19 cellular contexts compared by ENCODE assay signal in genomic region chr6:167705211-167705750, GRCh38.
DNase-seq lines count a peak whose midpoint lies in the region; ATAC-seq, FAIRE-seq and TF ChIP-seq lines count a peak whose summit lies in the region.
"Had no signal": no experiment of that assay in that cellular context is flagged by ENCODE, and none has a peak within 500 bp of the region (broad histone marks: within the 10 kb centered on the region; RNA-seq: fewer than 3 reads in every experiment).

No MANE protein-coding gene starts in this region.

- no peaks in the 10 kb centered on the region for H3K9me3 Mint-ChIP-seq in T-helper 2 cell treated with Interferon-gamma antibody and Interleukin-4, amounts not matched to agents 5 μg/mL and 100 μg/mL, for 36 hours
- H3K9me3 Mint-ChIP-seq: CD4-positive, alpha-beta T cell had no signal

- no peak overlapping the region for H3K27ac Mint-ChIP-seq in T-helper 2 cell treated with Interferon-gamma antibody and Interleukin-4, amounts not matched to agents 5 μg/mL and 100 μg/mL, for 36 hours

- H3K9me3 ChIP-seq in pancreas = no peaks in the 10 kb centered on the region
- H3K9me3 ChIP-seq: Caco-2 had no signal

- H3K36me3 ChIP-seq in pancreas = no peaks in the 10 kb centered on the region

- H3K27me3 ChIP-seq in dorsolateral prefrontal cortex (peaks cover 0 to 6% (median 0%) of the 10 kb centered on the region in 45 donors), pancreas (no peaks in the 10 kb centered on the region)

- H3K36me3 Mint-ChIP-seq in T-helper 2 cell treated with Interferon-gamma antibody and Interleukin-4, amounts not matched to agents 5 μg/mL and 100 μg/mL, for 36 hours (ENCODE audit: low read depth) = no peaks in the 10 kb centered on the region

- H3K27me3 Mint-ChIP-seq in T-helper 2 cell treated with Interferon-gamma antibody and Interleukin-4, amounts not matched to agents 5 μg/mL and 100 μg/mL, for 36 hours (ENCODE audit: low read depth) = peaks cover 77% of the 10 kb centered on the region

- in situ Hi-C loops in KBM-7 (cut with MboI; ENCODE audit: low pct_unique_long_range_greater_than_20kb, low sequenced_read_pairs) = no loop called here

- no peak for DNase-seq in T-helper 2 cell treated with Interferon-gamma antibody and Interleukin-4, amounts not matched to agents 5 μg/mL and 100 μg/mL, for 36 hours (ENCODE audit: low spot score)
- DNase-seq in T-helper 2 cell (no peak), KBM-7 (peak; percentile 35), islet precursor cell (peak; percentile 36), posterior vena cava (ENCODE audit: low spot score) (peak; percentile 72), dorsolateral prefrontal cortex (no peak), NCI-H1436 (lab: John Stamatoyannopoulos, UW) (no peak), pancreas (no peak)
- DNase-seq: 8988T; Caco-2; CD4-positive, alpha-beta T cell; GF-D8; KG1; NCI-H1417; NCI-H1930; NCI-H526 had no signal

- ATAC-seq in pancreas = no peak
- ATAC-seq: Right ventricle myocardium inferior had no signal

- H3K4me3 ChIP-seq in dorsolateral prefrontal cortex (no peak overlapping the region), pancreas (no peak overlapping the region)

- H3K4me1 ChIP-seq in pancreas = no peaks in the 10 kb centered on the region
- H3K4me1 ChIP-seq: Caco-2 had no signal

- TF ChIP-seq CTCF in dorsolateral prefrontal cortex (IDR thresholded peaks at IDR 0.05 in 54 of 56, conservative IDR thresholded peaks at IDR 0.05 in 2 of 56; ENCODE audit: low read depth in 1 of 56, partially characterized antibody in 56 of 56) (no peak), pancreas (IDR thresholded peaks at IDR 0.05) (no peak)

- H3K4me1 Mint-ChIP-seq in T-helper 2 cell treated with Interferon-gamma antibody and Interleukin-4, amounts not matched to agents 5 μg/mL and 100 μg/mL, for 36 hours (ENCODE audit: low read depth) = peaks cover 37% of the 10 kb centered on the region

- no peak overlapping the region for H3K27ac ChIP-seq in dorsolateral prefrontal cortex
- no peak overlapping the region for H3K27ac ChIP-seq in pancreas

- peak overlapping the region; percentile 29 for H3K4me3 Mint-ChIP-seq in T-helper 2 cell treated with Interferon-gamma antibody and Interleukin-4, amounts not matched to agents 5 μg/mL and 100 μg/mL, for 36 hours
- H3K4me3 Mint-ChIP-seq: CD4-positive, alpha-beta T cell had no signal

- no peak for FAIRE-seq in pancreas (lab: Jason Lieb, UNC)
- FAIRE-seq: H1, RCC 7860 had no signal

- 85 to 91% methylated on average over 26 of the region's 26 CpGs for WGBS in pancreas, 2 donors

- intact Hi-C loops in posterior vena cava (cut with DNase I) = no loop called here
- intact Hi-C loops in dorsolateral prefrontal cortex (cut with DNase I) = no loop called here
- intact Hi-C loops in pancreas (cut with DNase I) = no loop called here

Comparison
In these comparisons a context has a peak if more than half of its experiments do, and no peak if none do; other contexts are left out.
1. DNase-seq: peak in KBM-7 (single experiment), islet precursor cell (single experiment) and posterior vena cava (single experiment); none in T-helper 2 cell treated with Interferon-gamma antibody and Interleukin-4, amounts not matched to agents 5 μg/mL and 100 μg/mL, for 36 hours (single experiment), T-helper 2 cell (0 of 5), dorsolateral prefrontal cortex (0 of 10), NCI-H1436 (single experiment) and pancreas (0 of 6).